In the genomic region with DNA sequence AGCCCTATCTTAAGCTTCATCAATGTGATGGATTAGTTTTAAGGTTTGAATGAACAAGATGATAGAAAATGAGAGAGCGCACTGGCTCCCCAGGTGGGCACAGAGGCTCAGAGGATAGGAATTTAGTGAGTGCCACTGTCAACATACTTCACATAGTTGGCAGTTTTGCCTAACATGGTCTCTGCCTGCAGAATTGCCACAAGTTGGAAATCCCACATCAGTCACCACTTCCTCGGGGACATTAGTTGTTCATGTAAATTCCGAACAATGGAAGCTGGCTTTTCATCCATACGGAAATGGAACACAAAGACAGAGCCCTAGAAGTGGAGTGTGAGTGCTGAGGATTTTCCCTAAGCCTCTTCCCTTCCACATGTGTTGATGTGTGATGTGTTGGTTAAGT, we compare ENCODE assay signal across 21 cellular contexts.
DNase-seq lines count a peak whose midpoint lies in the region; ATAC-seq, FAIRE-seq and TF ChIP-seq lines count a peak whose summit lies in the region.
"Had no signal": no experiment of that assay in that cellular context is flagged by ENCODE, and none has a peak within 500 bp of the region (broad histone marks: within the 10 kb centered on the region; RNA-seq: fewer than 3 reads in every experiment).

No MANE protein-coding gene starts in this region.

- H3K4me3 Mint-ChIP-seq in activated T-cell treated with anti-CD3 and anti-CD28 coated beads, Interleukin-2, amount 50 U/mL, for 24 hours: no peak overlapping the region
- H3K4me3 Mint-ChIP-seq: activated naive CD4-positive, alpha-beta T cell treated with anti-CD3 and anti-CD28 coated beads for 36 hours; naive B cell; T-cell; WTC11 had no signal

- H3K9me3 Mint-ChIP-seq in activated T-cell treated with anti-CD3 and anti-CD28 coated beads, Interleukin-2, amount 50 U/mL, for 24 hours: no peaks in the 10 kb centered on the region
- H3K9me3 Mint-ChIP-seq: activated naive CD4-positive, alpha-beta T cell treated with anti-CD3 and anti-CD28 coated beads for 36 hours; T-cell; WTC11 had no signal

- no peak for FAIRE-seq in pancreas (lab: Jason Lieb, UNC)
- FAIRE-seq: G401.6, HepG2, islet of Langerhans had no signal

- DNase-seq in H4 (ENCODE audit: low spot score): peak; percentile 47
- peak; percentile 75 for DNase-seq in RPMI7951 (ENCODE audit: low read depth)
- peak; percentile 20 to 22 for DNase-seq in foreskin fibroblast
- peak in 1 of 6 donors; percentile 16 for DNase-seq in pancreas
- no peak for DNase-seq in SHP77 treated with DMSO at 0.1 percent for 48 hours (lab: John Stamatoyannopoulos, UW)
- DNase-seq in activated T-cell treated with anti-CD3 and anti-CD28 coated beads, Interleukin-2, amount 50 U/mL, for 24 hours: no peak
- no peak for DNase-seq in inferior parietal cortex (ENCODE audit: extremely low spot score)
- DNase-seq: activated naive CD4-positive, alpha-beta T cell treated with anti-CD3 and anti-CD28 coated beads for 36 hours; effector memory CD4-positive, alpha-beta T cell; gastrocnemius medialis; naive B cell; NCI-H1105; NCI-H226; T-cell; testis had no signal

- no peaks in the 10 kb centered on the region for H3K27me3 ChIP-seq in pancreas
- H3K27me3 ChIP-seq: gastrocnemius medialis, testis had no signal

- H3K36me3 Mint-ChIP-seq in activated T-cell treated with anti-CD3 and anti-CD28 coated beads, Interleukin-2, amount 50 U/mL, for 24 hours (ENCODE audit: low read depth): no peaks in the 10 kb centered on the region
- H3K36me3 Mint-ChIP-seq: naive B cell, T-cell, WTC11 had no signal

- H3K27ac ChIP-seq in pancreas: peak overlapping the region in 2 of 4 donors; percentile 20 to 39
- H3K27ac ChIP-seq: C4-2B, gastrocnemius medialis, testis had no signal

- no peak overlapping the region for H3K27ac Mint-ChIP-seq in activated T-cell treated with anti-CD3 and anti-CD28 coated beads, Interleukin-2, amount 50 U/mL, for 24 hours
- H3K27ac Mint-ChIP-seq: activated naive CD4-positive, alpha-beta T cell treated with anti-CD3 and anti-CD28 coated beads for 36 hours; naive B cell; T-cell; WTC11 had no signal

- no peaks in the 10 kb centered on the region for H3K36me3 ChIP-seq in pancreas
- H3K36me3 ChIP-seq: gastrocnemius medialis had no signal

- ATAC-seq in pancreas: peak in 3 of 4 donors; percentile 43 to 69 (median 69)
- no peak for ATAC-seq in GM18873 (IDR thresholded peaks at IDR 0.05; ENCODE audit: low FRiP score, unreplicated experiment)
- ATAC-seq: gastrocnemius medialis, HepG2, T-cell, WTC11 had no signal

- TF ChIP-seq CTCF in foreskin fibroblast (IDR thresholded peaks at IDR 0.05; ENCODE audit: low read depth, low read length) (no peak), pancreas (IDR thresholded peaks at IDR 0.05) (no peak)

- H3K4me3 ChIP-seq in foreskin fibroblast (ENCODE audit: low read depth in 1 of 2, low read length in 2 of 2) (no peak overlapping the region), pancreas (no peak overlapping the region)
- H3K4me3 ChIP-seq: gastrocnemius medialis, testis had no signal

- H3K4me1 ChIP-seq in pancreas: peaks cover 0 to 9% (median 6%) of the 10 kb centered on the region in 3 donors
- H3K4me1 ChIP-seq: gastrocnemius medialis had no signal

- peaks cover 16% of the 10 kb centered on the region for H3K27me3 Mint-ChIP-seq in activated T-cell treated with anti-CD3 and anti-CD28 coated beads, Interleukin-2, amount 50 U/mL, for 24 hours

- H3K9me3 ChIP-seq in pancreas: no peaks in the 10 kb centered on the region
- H3K9me3 ChIP-seq: gastrocnemius medialis, testis had no signal

- whole genome bisulfite sequencing in pancreas, 2 donors: 70 to 79% methylated on average over 4 of the region's 4 CpGs

- H3K4me1 Mint-ChIP-seq in activated T-cell treated with anti-CD3 and anti-CD28 coated beads, Interleukin-2, amount 50 U/mL, for 24 hours (ENCODE audit: low read depth): no peaks in the 10 kb centered on the region
- H3K4me1 Mint-ChIP-seq: T-cell had no signal

- intact Hi-C loops in pancreas (cut with DNase I): loop anchor here in 1 of 3 donors (10.0 kb wide), 1 partner anchor 298 kb away; a partner anchor contains a TSS

Comparison
In these comparisons a context has a peak if more than half of its experiments do, and no peak if none do; other contexts are left out.
1. DNase-seq: peak in H4 (single experiment), RPMI7951 (single experiment) and foreskin fibroblast (2 of 2); none in SHP77 treated with DMSO at 0.1 percent for 48 hours (single experiment), activated T-cell treated with anti-CD3 and anti-CD28 coated beads, Interleukin-2, amount 50 U/mL, for 24 hours (single experiment) and inferior parietal cortex (single experiment).